In the genomic region with DNA sequence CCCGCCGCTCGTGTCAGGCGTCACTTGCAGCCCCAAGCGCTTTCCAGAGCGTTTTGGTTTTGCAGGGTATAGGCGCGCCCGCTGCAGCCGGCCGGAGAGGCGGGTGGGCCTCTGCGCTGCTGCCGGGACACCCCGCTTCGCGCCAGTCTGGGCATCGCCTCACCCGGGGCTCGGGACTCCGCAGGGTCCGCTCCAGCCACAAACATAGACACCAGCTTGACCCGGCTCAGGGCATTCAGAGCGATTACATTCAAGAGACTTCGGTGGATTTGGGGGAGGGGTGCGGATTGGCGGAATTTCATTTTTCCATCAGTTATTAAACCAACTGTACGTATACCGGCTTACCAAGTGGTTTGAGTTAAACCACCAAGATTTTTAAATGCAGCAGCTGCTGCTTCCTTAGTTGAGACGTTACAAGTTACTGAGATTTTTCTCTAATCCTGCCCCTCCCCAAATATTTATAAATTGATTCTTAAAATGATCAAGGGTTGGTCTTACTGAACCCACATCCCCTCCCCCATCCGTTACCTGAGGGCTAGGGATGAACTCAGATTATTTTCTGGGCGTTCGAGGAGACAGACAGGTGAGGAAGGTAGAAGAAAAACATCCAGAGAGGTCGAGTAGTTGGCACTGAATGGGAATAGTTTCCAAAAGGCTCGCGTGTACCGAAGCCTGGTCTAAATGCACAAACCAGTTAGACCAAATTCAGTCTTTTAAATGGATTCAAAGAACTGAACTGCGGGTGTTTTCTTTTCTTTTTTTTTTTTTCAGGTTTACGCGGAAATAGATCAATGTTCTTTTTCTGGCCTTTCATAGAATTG, we compare ENCODE assay signal across 9 cellular contexts. TPM values are rescaled to one million over a fixed set of nuclear protein-coding genes. Genes with fewer than 3 reads are reported as not detected.
A peak's percentile ranks its signal among the peaks of the same experiment; 100 is the strongest.
DNase-seq lines count a peak whose midpoint lies in the region; ATAC-seq, FAIRE-seq and TF ChIP-seq lines count a peak whose summit lies in the region.
"Had no signal": no experiment of that assay in that cellular context is flagged by ENCODE, and none has a peak within 500 bp of the region (broad histone marks: within the 10 kb centered on the region; RNA-seq: fewer than 3 reads in every experiment).

No MANE protein-coding gene starts in this region.

- no peak for FAIRE-seq in GM19239 (lab: Jason Lieb, UNC)

- H3K4me3 ChIP-seq in vagina: peak overlapping the region; percentile 45 to 67

- no peaks in the 10 kb centered on the region for H3K9me3 ChIP-seq in vagina

- no peak overlapping the region for H3K27ac Mint-ChIP-seq in natural killer cell treated with Interleukin-12 subunit alpha and Interleukin-12 subunit beta and Interleukin-15 and Interleukin-18, amount 100 ng/mL, for 72 hours
- H3K27ac Mint-ChIP-seq: activated CD4-positive, alpha-beta memory T cell treated with anti-CD3 and anti-CD28 coated beads, Interleukin-2, amount 10 ng/mL, durations not matched to agents 7 days and 5 days had no signal

- TF ChIP-seq CTCF in vagina (IDR thresholded peaks at IDR 0.05): no peak

- H3K4me1 Mint-ChIP-seq in natural killer cell treated with Interleukin-12 subunit alpha and Interleukin-12 subunit beta and Interleukin-15 and Interleukin-18, amount 100 ng/mL, for 72 hours (ENCODE audit: low read depth in 2 of 2): peaks cover 0 to 3% of the 10 kb centered on the region in 2 donors

- H3K4me3 Mint-ChIP-seq in natural killer cell treated with Interleukin-12 subunit alpha and Interleukin-12 subunit beta and Interleukin-15 and Interleukin-18, amount 100 ng/mL, for 72 hours: peak overlapping the region; percentile 42

- H3K27ac ChIP-seq in vagina: no peak overlapping the region

- peaks cover 47 to 49% of the 10 kb centered on the region in 2 donors for H3K27me3 Mint-ChIP-seq in natural killer cell treated with Interleukin-12 subunit alpha and Interleukin-12 subunit beta and Interleukin-15 and Interleukin-18, amount 100 ng/mL, for 72 hours

- H3K36me3 Mint-ChIP-seq in natural killer cell treated with Interleukin-12 subunit alpha and Interleukin-12 subunit beta and Interleukin-15 and Interleukin-18, amount 100 ng/mL, for 72 hours: no peaks in the 10 kb centered on the region

- no peaks in the 10 kb centered on the region for H3K36me3 ChIP-seq in vagina

- DNase-seq in stimulated activated CD4-positive, alpha-beta T cell treated with anti-CD3 and anti-CD28 coated beads, Interleukin-15, amount 100 ng/mL, for 24 hours: peak; percentile 8
- DNase-seq in stimulated activated CD4-positive, alpha-beta T cell treated with anti-CD3 and anti-CD28 coated beads, Interleukin-1b, Interleukin-23, amount 100 ng/mL, for 48 hours: no peak
- peak; percentile 77 for DNase-seq in ecto neural progenitor cell (ENCODE audit: low spot score)
- DNase-seq in natural killer cell treated with Interleukin-12 subunit alpha and Interleukin-12 subunit beta and Interleukin-15 and Interleukin-18, amount 100 ng/mL, for 72 hours (ENCODE audit: low spot score): no peak
- no peak for DNase-seq in vagina (ENCODE audit: extremely low spot score in 2 of 2)
- DNase-seq in GM19239 (ENCODE audit: insufficient read length, low spot score): no peak
- no peak for DNase-seq in stimulated activated naive CD4-positive, alpha-beta T cell treated with Interleukin-2 at 50 U/mL for 16 hours (lab: John Stamatoyannopoulos, UW)

- intact Hi-C loops in vagina (cut with DNase I): no loop called here

- TF ChIP-seq POLR2A in vagina (IDR thresholded peaks at IDR 0.05): no peak

- ATAC-seq in natural killer cell treated with Interleukin-12 subunit alpha and Interleukin-12 subunit beta and Interleukin-15 and Interleukin-18, amount 100 ng/mL, for 72 hours: peak in 1 of 2 donors; percentile 48
- ATAC-seq in GM18502 (IDR thresholded peaks at IDR 0.05; ENCODE audit: poor library complexity, unreplicated experiment): no peak

- no peaks in the 10 kb centered on the region for H3K27me3 ChIP-seq in vagina

- peaks cover 52% of the 10 kb centered on the region for H3K4me1 ChIP-seq in vagina

- H3K9me3 Mint-ChIP-seq in natural killer cell treated with Interleukin-12 subunit alpha and Interleukin-12 subunit beta and Interleukin-15 and Interleukin-18, amount 100 ng/mL, for 72 hours: no peaks in the 10 kb centered on the region
- H3K9me3 Mint-ChIP-seq: activated CD4-positive, alpha-beta memory T cell treated with anti-CD3 and anti-CD28 coated beads, Interleukin-2, amount 10 ng/mL, durations not matched to agents 7 days and 5 days had no signal

RNA-seq across cellular contexts. Expression of a gene that starts 1.5 kb away (rescaled TPM):
- not detected for total RNA-seq in natural killer cell treated with Interleukin-12 subunit alpha and Interleukin-12 subunit beta and Interleukin-15 and Interleukin-18, amount 100 ng/mL, for 72 hours
- total RNA-seq in vagina: 4.2 TPM
- total RNA-seq: activated CD4-positive, alpha-beta memory T cell treated with anti-CD3 and anti-CD28 coated beads, Interleukin-2, amount 10 ng/mL, durations not matched to agents 7 days and 5 days had no signal

RNA-seq across cellular contexts. Expression of a gene that starts 59.1 kb away (rescaled TPM):
- total RNA-seq in natural killer cell treated with Interleukin-12 subunit alpha and Interleukin-12 subunit beta and Interleukin-15 and Interleukin-18, amount 100 ng/mL, for 72 hours: not detected
- total RNA-seq in vagina: not detected
- total RNA-seq: activated CD4-positive, alpha-beta memory T cell treated with anti-CD3 and anti-CD28 coated beads, Interleukin-2, amount 10 ng/mL, durations not matched to agents 7 days and 5 days had no signal

Comparison
In these comparisons a context has a peak if more than half of its experiments do, and no peak if none do; other contexts are left out.
1. DNase-seq: peak in stimulated activated CD4-positive, alpha-beta T cell treated with anti-CD3 and anti-CD28 coated beads, Interleukin-15, amount 100 ng/mL, for 24 hours (single experiment) and ecto neural progenitor cell (single experiment); none in stimulated activated CD4-positive, alpha-beta T cell treated with anti-CD3 and anti-CD28 coated beads, Interleukin-1b, Interleukin-23, amount 100 ng/mL, for 48 hours (single experiment), natural killer cell treated with Interleukin-12 subunit alpha and Interleukin-12 subunit beta and Interleukin-15 and Interleukin-18, amount 100 ng/mL, for 72 hours (single experiment), vagina (0 of 2), GM19239 (single experiment) and stimulated activated naive CD4-positive, alpha-beta T cell treated with Interleukin-2 at 50 U/mL for 16 hours (single experiment).